Comparison of ENCODE assay signal across 8 cellular contexts in the genomic region with DNA sequence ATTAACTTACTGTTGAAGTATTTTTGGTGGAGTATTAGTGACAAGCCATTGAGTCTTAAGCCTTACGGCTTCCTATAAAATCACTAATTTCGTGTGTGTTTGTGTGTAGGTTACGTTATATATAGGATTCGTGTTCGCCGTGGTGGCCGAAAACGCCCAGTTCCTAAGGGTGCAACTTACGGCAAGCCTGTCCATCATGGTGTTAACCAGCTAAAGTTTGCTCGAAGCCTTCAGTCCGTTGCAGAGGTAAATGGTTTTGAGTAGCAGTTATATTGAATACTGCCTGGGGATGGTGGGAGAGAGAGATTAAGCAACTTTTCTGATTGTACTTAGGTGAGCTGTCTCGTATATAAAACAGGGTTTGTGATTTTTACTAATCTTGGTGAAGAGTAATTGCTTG. TPM values are rescaled to one million over a fixed set of nuclear protein-coding genes. Genes with fewer than 3 reads are reported as not detected.
A peak's percentile ranks its signal among the peaks of the same experiment; 100 is the strongest.
DNase-seq lines count a peak whose midpoint lies in the region; ATAC-seq, FAIRE-seq and TF ChIP-seq lines count a peak whose summit lies in the region.
"Not testable (repeated sequence)": the region's sequence is repeated elsewhere in the genome, so short reads cannot be mapped to it uniquely, and the experiment has no call there.

No MANE protein-coding gene starts in this region.

- H3K27me3 Mint-ChIP-seq in H9 (ENCODE audit: low read depth); naive B cell: not testable (repeated sequence)
- peaks cover 14% of the 10 kb centered on the region for H3K27me3 Mint-ChIP-seq in activated naive CD4-positive, alpha-beta T cell treated with anti-CD3 and anti-CD28 coated beads, Interleukin-2, amount 10 ng/mL, durations not matched to agents 7 days and 5 days

- not testable (repeated sequence) for H3K4me1 ChIP-seq in A673 (ENCODE audit: insufficient read depth, low read length, poor library complexity, severe bottlenecking); H9 (ENCODE audit: insufficient read depth, low read length); small intestine (ENCODE audit: control insufficient read depth in 2 of 2, insufficient read depth in 1 of 2, low read depth in 1 of 2, low read length in 1 of 2)
- H3K4me1 ChIP-seq in Peyer's patch: peaks cover 0 to 24% (median 6%) of the 10 kb centered on the region in 4 donors
- peaks cover 10% of the 10 kb centered on the region for H3K4me1 ChIP-seq in ectodermal cell (ENCODE audit: control insufficient read depth, insufficient read depth, low read length)
- peaks cover 24% of the 10 kb centered on the region for H3K4me1 ChIP-seq in hepatocyte (ENCODE audit: insufficient read depth)

- peak overlapping the region; percentile 91 for H3K4me2 ChIP-seq in H9 (ENCODE audit: insufficient read depth, insufficient read length, low read length)
- peak overlapping the region; percentile 99 for H3K4me2 ChIP-seq in hepatocyte

- not testable (repeated sequence) for TF ChIP-seq POLR2A in Peyer's patch (IDR thresholded peaks at IDR 0.05)

- not testable (repeated sequence) for TF ChIP-seq CTCF in A673 (conservative IDR thresholded peaks at IDR 0.05; ENCODE audit: low read depth, low read length); H9 (conservative IDR thresholded peaks at IDR 0.05); Peyer's patch (IDR thresholded peaks at IDR 0.05); hepatocyte (IDR thresholded peaks at IDR 0.05; ENCODE audit: poor library complexity)

- not testable (repeated sequence) for H3K14ac ChIP-seq in H9 (ENCODE audit: insufficient read depth, low read length)

- H3K9me3 Mint-ChIP-seq in H9; activated naive CD4-positive, alpha-beta T cell treated with anti-CD3 and anti-CD28 coated beads, Interleukin-2, amount 10 ng/mL, durations not matched to agents 7 days and 5 days; naive B cell: not testable (repeated sequence)

- H3K9me3 ChIP-seq in A673 (ENCODE audit: low read depth, low read length, poor library complexity, severe bottlenecking); H9 (ENCODE audit: control insufficient read depth, low read depth, low read length); Peyer's patch; ectodermal cell (ENCODE audit: control insufficient read depth, low read length); hepatocyte (ENCODE audit: low read depth); small intestine (ENCODE audit: control insufficient read depth, low read depth): not testable (repeated sequence)

- not testable (repeated sequence) for H2BK120ac ChIP-seq in H9 (ENCODE audit: low read depth, low read length, poor library complexity, severe bottlenecking)

- not testable (repeated sequence) for H3T11ph ChIP-seq in H9 (ENCODE audit: low read length)

- peak overlapping the region; percentile 99 for H3K9ac ChIP-seq in H9 (ENCODE audit: extremely low read depth, insufficient read length, low read length)

- CTCF ChIA-PET in A673 (lab: Charles Lee): interaction anchor here (0.6 kb wide), 1 partner anchor 155 kb away, joined by 3 read pairs; no protein-coding TSS in a partner anchor
- CTCF ChIA-PET in activated naive CD4-positive, alpha-beta T cell treated with anti-CD3 and anti-CD28 coated beads, Interleukin-2, amount 10 ng/mL, durations not matched to agents 7 days and 5 days (lab: Charles Lee): interaction anchor here (2.2 kb wide), 1 partner anchor 26 kb away, joined by 5 read pairs; no protein-coding TSS in a partner anchor

- H2BK5ac ChIP-seq in H9 (ENCODE audit: insufficient read length, low read length): not testable (repeated sequence)

- not testable (repeated sequence) for H3K79me1 ChIP-seq in H9 (ENCODE audit: insufficient read depth, low read depth, low read length, poor library complexity, severe bottlenecking)

- H3K27ac Mint-ChIP-seq in H9: peak overlapping the region; percentile 99
- peak overlapping the region; percentile 98 for H3K27ac Mint-ChIP-seq in activated naive CD4-positive, alpha-beta T cell treated with anti-CD3 and anti-CD28 coated beads, Interleukin-2, amount 10 ng/mL, durations not matched to agents 7 days and 5 days
- peak overlapping the region in 5 of 6 donors; percentile 96 to 99 (median 98) for H3K27ac Mint-ChIP-seq in naive B cell

- peaks cover 31 to 48% (median 39%) of the 10 kb centered on the region in 3 experiments for H3K36me3 Mint-ChIP-seq in H9 (ENCODE audit: insufficient read depth in 1 of 3, low read depth in 3 of 3)
- H3K36me3 Mint-ChIP-seq in activated naive CD4-positive, alpha-beta T cell treated with anti-CD3 and anti-CD28 coated beads, Interleukin-2, amount 10 ng/mL, durations not matched to agents 7 days and 5 days: peaks cover 46% of the 10 kb centered on the region
- H3K36me3 Mint-ChIP-seq in naive B cell: peaks cover 0 to 27% of the 10 kb centered on the region in 2 donors

- not testable (repeated sequence) for H2AFZ ChIP-seq in H9 (ENCODE audit: low read length); hepatocyte

- peak overlapping the region; percentile 92 for H3K27ac ChIP-seq in A673 (ENCODE audit: low read depth, low read length, poor library complexity, severe bottlenecking)
- H3K27ac ChIP-seq in H9 (ENCODE audit: insufficient read length, low read depth, low read length); ectodermal cell (ENCODE audit: insufficient read depth, low read depth, low read length, poor library complexity, severe bottlenecking); small intestine (ENCODE audit: low read depth in 1 of 2, low read length in 1 of 2): not testable (repeated sequence)
- H3K27ac ChIP-seq in Peyer's patch: peak overlapping the region; percentile 94 to 98 (median 95)
- H3K27ac ChIP-seq in hepatocyte: peak overlapping the region; percentile 92

- H2BK15ac ChIP-seq in H9 (ENCODE audit: low read depth, low read length): not testable (repeated sequence)

- FAIRE-seq in small intestine (lab: Jason Lieb, UNC): not testable (repeated sequence)

- peaks cover 38% of the 10 kb centered on the region for H3K36me3 ChIP-seq in A673 (ENCODE audit: insufficient read depth, low read length, poor library complexity, severe bottlenecking)
- peaks cover 0 to 25% (median 0%) of the 10 kb centered on the region in 3 donors for H3K36me3 ChIP-seq in Peyer's patch
- peaks cover 16% of the 10 kb centered on the region for H3K36me3 ChIP-seq in ectodermal cell (ENCODE audit: control insufficient read depth, insufficient read depth, low read length)
- not testable (repeated sequence) for H3K36me3 ChIP-seq in hepatocyte (replicated peaks; ENCODE audit: insufficient read depth, low read depth)
- H3K36me3 ChIP-seq in small intestine (ENCODE audit: control insufficient read depth in 2 of 2, insufficient read depth in 2 of 2, low read length in 2 of 2): peaks cover 2 to 15% of the 10 kb centered on the region in 2 donors

- H3K23ac ChIP-seq in H9 (ENCODE audit: insufficient read length, low read depth, low read length): not testable (repeated sequence)

- H4K8ac ChIP-seq in H9 (replicated peaks; ENCODE audit: insufficient read length, low read depth, low read length): not testable (repeated sequence)

- not testable (repeated sequence) for H2AK5ac ChIP-seq in H9 (ENCODE audit: insufficient read length, low read length)

- not testable (repeated sequence) for H4K91ac ChIP-seq in H9 (ENCODE audit: insufficient read length, low read depth, low read length)

- peak overlapping the region; percentile 99 for H3K4me3 Mint-ChIP-seq in H9
- peak overlapping the region; percentile 93 for H3K4me3 Mint-ChIP-seq in activated naive CD4-positive, alpha-beta T cell treated with anti-CD3 and anti-CD28 coated beads, Interleukin-2, amount 10 ng/mL, durations not matched to agents 7 days and 5 days
- H3K4me3 Mint-ChIP-seq in naive B cell: peak overlapping the region; percentile 92 to 100 (median 99)

- H3K79me2 ChIP-seq in H9 (ENCODE audit: insufficient read depth, low read length) (peaks cover 15% of the 10 kb centered on the region; the same call in 1 of the 2 replicates), hepatocyte (peaks cover 50% of the 10 kb centered on the region)

- H3K23me2 ChIP-seq in H9 (ENCODE audit: insufficient read length, low read depth, low read length, poor library complexity, severe bottlenecking): peaks cover 10% of the 10 kb centered on the region

- not testable (repeated sequence) for H3K27me3 ChIP-seq in A673 (replicated peaks; ENCODE audit: insufficient read depth, low read depth, low read length, poor library complexity); H9 (ENCODE audit: insufficient read depth, low read length); Peyer's patch; ectodermal cell (ENCODE audit: control insufficient read depth, insufficient read depth, low read length, poor library complexity, severe bottlenecking); hepatocyte; small intestine (ENCODE audit: control insufficient read depth in 2 of 2, insufficient read depth in 2 of 2, low read length in 2 of 2)

- not testable (repeated sequence) for H3K4ac ChIP-seq in H9 (ENCODE audit: low read depth, low read length)

- peak overlapping the region; percentile 87 for H3K4me3 ChIP-seq in A673 (ENCODE audit: low read depth, low read length, poor library complexity, severe bottlenecking)
- peak overlapping the region; percentile 77 to 91 (median 88) for H3K4me3 ChIP-seq in Peyer's patch
- peak overlapping the region; percentile 97 for H3K4me3 ChIP-seq in ectodermal cell (ENCODE audit: insufficient read depth, low read depth, low read length)
- peak overlapping the region; percentile 65 for H3K4me3 ChIP-seq in hepatocyte
- H3K4me3 ChIP-seq in small intestine (ENCODE audit: low read depth in 1 of 2, low read length in 2 of 2): peak overlapping the region; percentile 66 to 83

- DNase-seq in A673 (ENCODE audit: low spot score); H9; Peyer's patch; activated naive CD4-positive, alpha-beta T cell treated with anti-CD3 and anti-CD28 coated beads, Interleukin-2, amount 10 ng/mL, durations not matched to agents 7 days and 5 days; hepatocyte (ENCODE audit: low spot score); naive B cell; small intestine: not testable (repeated sequence)

- H4K20me1 ChIP-seq in H9 (ENCODE audit: control insufficient read depth, insufficient read depth, insufficient read length): not testable (repeated sequence)
- peaks cover 48% of the 10 kb centered on the region for H4K20me1 ChIP-seq in hepatocyte (ENCODE audit: insufficient read depth, poor library complexity, severe bottlenecking)

- H2BK20ac ChIP-seq in H9 (ENCODE audit: low read depth, low read length, poor library complexity, severe bottlenecking): not testable (repeated sequence)

- BruUV-seq in A673 (replicated peaks; lab: Mats Ljungman, UMichigan): not testable (repeated sequence)

- H3K4me1 Mint-ChIP-seq in H9 (peaks cover 33 to 37% of the 10 kb centered on the region in 2 experiments), naive B cell (peaks cover 28 to 64% (median 45%) of the 10 kb centered on the region in 3 donors)
- peaks cover 57% of the 10 kb centered on the region for H3K4me1 Mint-ChIP-seq in activated naive CD4-positive, alpha-beta T cell treated with anti-CD3 and anti-CD28 coated beads, Interleukin-2, amount 10 ng/mL, durations not matched to agents 7 days and 5 days

- not testable (repeated sequence) for H3K18ac ChIP-seq in H9 (ENCODE audit: insufficient read length, low read depth, low read length)

- H3K56ac ChIP-seq in H9 (ENCODE audit: insufficient read length, low read depth, low read length): not testable (repeated sequence)

- ATAC-seq in naive B cell (ENCODE audit: low read depth in 2 of 2): not testable (repeated sequence)

- H2BK12ac ChIP-seq in H9 (ENCODE audit: insufficient read length, low read depth, low read length): not testable (repeated sequence)

- intact Hi-C loops in A673 (cut with micrococcal nuclease; ENCODE audit: unreplicated experiment): loop anchor here (10.0 kb wide), 1 partner anchor 316 kb away; no protein-coding TSS in a partner anchor

- POLR2A ChIA-PET in A673 (lab: Charles Lee; ENCODE audit: low non-redundant PET): not testable (repeated sequence)

- H4K5ac ChIP-seq in H9 (ENCODE audit: insufficient read length, low read depth, low read length): not testable (repeated sequence)

- H3K9me2 ChIP-seq in hepatocyte (replicated peaks; ENCODE audit: insufficient read depth): not testable (repeated sequence)

- WGBS in H9 (ENCODE audit: extremely low coverage, insufficient read length, low lambda C conversion rate): no CpG with 5 or more reads among the region's 12 CpGs
- WGBS in ectodermal cell, 2 experiments: 46 to 47% methylated on average over 12 of the region's 12 CpGs
- 21% methylated on average over 12 of the region's 12 CpGs for WGBS in hepatocyte (ENCODE audit: low lambda C conversion rate, missing lambda C conversion rate)
- 4 to 22% (median 8%) methylated on average over 12 of the region's 12 CpGs for WGBS in small intestine, 3 donors

RNA-seq across cellular contexts. Expression of gene RPL15, which starts 1.4 kb away (rescaled TPM):
- total RNA-seq in A673 (2021): 1,911 and 1,939 TPM in 2 replicates
- 2,794 and 2,865 TPM in 2 replicates for total RNA-seq in H9 (2021)
- total RNA-seq in Peyer's patch: 1,000 to 10,000 TPM in 1 of 4 donors, 100 to 1,000 TPM in 3; 409 to 1,183 (median 647) TPM
- polyA plus RNA-seq in ectodermal cell (2013, experiment 1 of 4): 4,045 TPM
- 4,224 TPM for polyA plus RNA-seq in ectodermal cell (2013, experiment 2 of 4)
- polyA plus RNA-seq in ectodermal cell (2013, experiment 3 of 4): 3,979 TPM
- 4,396 TPM for polyA plus RNA-seq in ectodermal cell (2013, experiment 4 of 4)
- 2,924 and 3,305 TPM in 2 replicates for total RNA-seq in hepatocyte
- polyA plus RNA-seq in hepatocyte: 1,254 and 1,318 TPM in 2 replicates
- 1,000 to 10,000 TPM; 5,343 to 7,068 (median 5,837) TPM for polyA plus RNA-seq in naive B cell (ENCODE audit: low read depth in 6 of 6)
- polyA plus RNA-seq in small intestine: 1,000 to 10,000 TPM; 1,526 to 3,526 (median 3,011) TPM

RNA-seq across cellular contexts. Expression of gene NKIRAS1, which starts 1.5 kb away (rescaled TPM):
- 17.9 and 23.0 TPM in 2 replicates for total RNA-seq in A673 (2021)
- 6.1 and 6.2 TPM in 2 replicates for total RNA-seq in H9 (2021)
- 10 to 100 TPM in 1 of 4 donors, 1 to 10 TPM in 3; 4.2 to 11.6 (median 7.7) TPM for total RNA-seq in Peyer's patch
- polyA plus RNA-seq in ectodermal cell (2013, experiment 1 of 4): 8.8 TPM
- polyA plus RNA-seq in ectodermal cell (2013, experiment 2 of 4): 9.8 TPM
- polyA plus RNA-seq in ectodermal cell (2013, experiment 3 of 4): 6.9 TPM
- polyA plus RNA-seq in ectodermal cell (2013, experiment 4 of 4): 8.9 TPM
- 16.2 and 19.8 TPM in 2 replicates for total RNA-seq in hepatocyte
- polyA plus RNA-seq in hepatocyte: 14.8 and 16.9 TPM in 2 replicates
- 1 to 10 TPM; 5.2 to 7.9 (median 6.2) TPM for polyA plus RNA-seq in naive B cell (ENCODE audit: low read depth in 6 of 6)
- 1 to 10 TPM; 4.0 to 5.1 (median 4.2) TPM for polyA plus RNA-seq in small intestine

RNA-seq across cellular contexts. Expression of gene NR1D2, which starts 26.8 kb away (rescaled TPM):
- total RNA-seq in A673 (2021) (8.7 and 9.2 TPM in 2 replicates), H9 (2021) (24.0 and 24.9 TPM in 2 replicates), Peyer's patch (10 to 100 TPM; 23.8 to 29.7 (median 25.1) TPM), hepatocyte (16.9 and 18.3 TPM in 2 replicates)
- polyA plus RNA-seq in ectodermal cell (2013, experiment 1 of 4): 25.6 TPM
- 32.7 TPM for polyA plus RNA-seq in ectodermal cell (2013, experiment 2 of 4)
- 28.5 TPM for polyA plus RNA-seq in ectodermal cell (2013, experiment 3 of 4)
- 31.3 TPM for polyA plus RNA-seq in ectodermal cell (2013, experiment 4 of 4)
- polyA plus RNA-seq in hepatocyte (6.8 and 7.2 TPM in 2 replicates), naive B cell (ENCODE audit: low read depth in 6 of 6) (10 to 100 TPM; 14.1 to 55.0 (median 39.2) TPM), small intestine (10 to 100 TPM in 1 of 3 donors, 1 to 10 TPM in 2; 8.3 to 13.0 (median 9.8) TPM)
